1 cellular context compared by ENCODE assay signal in the genomic region with DNA sequence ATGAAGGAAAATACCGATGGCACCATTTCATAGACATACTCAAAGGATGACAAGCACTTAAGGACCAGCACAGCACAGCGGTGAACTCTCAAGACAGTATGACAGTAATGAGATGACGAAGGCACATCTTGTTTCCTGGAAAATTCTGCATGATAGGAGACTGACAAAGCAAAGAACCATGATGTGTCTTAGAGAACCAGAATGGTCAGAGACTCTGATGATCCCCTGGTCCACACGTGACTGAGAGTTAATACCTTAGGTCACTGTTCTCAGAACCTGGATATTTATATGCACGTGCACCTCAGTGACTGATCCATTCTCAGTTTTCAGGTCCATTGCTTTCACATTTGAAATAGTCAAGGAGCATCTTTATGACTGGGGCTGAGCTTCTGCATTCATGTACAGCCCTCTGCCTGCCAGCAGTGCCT.
TF ChIP-seq lines count a peak whose summit lies in the region.

No MANE protein-coding gene starts in this region.

TF ChIP-seq in GM12878, 131 proteins besides CTCF, POLR2A, EP300 and RAD21 (continued from another document):
- TF ChIP-seq, protein P1, sequence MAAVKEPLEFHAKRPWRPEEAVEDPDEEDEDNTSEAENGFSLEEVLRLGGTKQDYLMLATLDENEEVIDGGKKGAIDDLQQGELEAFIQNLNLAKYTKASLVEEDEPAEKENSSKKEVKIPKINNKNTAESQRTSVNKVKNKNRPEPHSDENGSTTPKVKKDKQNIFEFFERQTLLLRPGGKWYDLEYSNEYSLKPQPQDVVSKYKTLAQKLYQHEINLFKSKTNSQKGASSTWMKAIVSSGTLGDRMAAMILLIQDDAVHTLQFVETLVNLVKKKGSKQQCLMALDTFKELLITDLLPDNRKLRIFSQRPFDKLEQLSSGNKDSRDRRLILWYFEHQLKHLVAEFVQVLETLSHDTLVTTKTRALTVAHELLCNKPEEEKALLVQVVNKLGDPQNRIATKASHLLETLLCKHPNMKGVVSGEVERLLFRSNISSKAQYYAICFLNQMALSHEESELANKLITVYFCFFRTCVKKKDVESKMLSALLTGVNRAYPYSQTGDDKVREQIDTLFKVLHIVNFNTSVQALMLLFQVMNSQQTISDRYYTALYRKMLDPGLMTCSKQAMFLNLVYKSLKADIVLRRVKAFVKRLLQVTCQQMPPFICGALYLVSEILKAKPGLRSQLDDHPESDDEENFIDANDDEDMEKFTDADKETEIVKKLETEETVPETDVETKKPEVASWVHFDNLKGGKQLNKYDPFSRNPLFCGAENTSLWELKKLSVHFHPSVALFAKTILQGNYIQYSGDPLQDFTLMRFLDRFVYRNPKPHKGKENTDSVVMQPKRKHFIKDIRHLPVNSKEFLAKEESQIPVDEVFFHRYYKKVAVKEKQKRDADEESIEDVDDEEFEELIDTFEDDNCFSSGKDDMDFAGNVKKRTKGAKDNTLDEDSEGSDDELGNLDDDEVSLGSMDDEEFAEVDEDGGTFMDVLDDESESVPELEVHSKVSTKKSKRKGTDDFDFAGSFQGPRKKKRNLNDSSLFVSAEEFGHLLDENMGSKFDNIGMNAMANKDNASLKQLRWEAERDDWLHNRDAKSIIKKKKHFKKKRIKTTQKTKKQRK (IDR thresholded peaks at IDR 0.05; ENCODE audit: low read depth, low read length): no peak
